Comparison of ENCODE assay signal across 1 cellular context in genomic region chr2:97716695-97717617, GRCh38.
TF ChIP-seq lines count a peak whose summit lies in the region.

No MANE protein-coding gene starts in this region.

TF ChIP-seq in K562, 482 proteins besides CTCF, POLR2A, EP300 and RAD21:
- TF ChIP-seq ZSCAN29 (IDR thresholded peaks at IDR 0.05) (no peak), ZNF347 (CRISPR knock-in tag; IDR thresholded peaks at IDR 0.05; ENCODE audit: low read depth) (no peak), RBM39 (optimal IDR thresholded peaks at IDR 0.05; ENCODE audit: low read depth, low read length) (no peak), DEAF1 (CRISPR knock-in tag; IDR thresholded peaks at IDR 0.05) (no peak), ZNF140 (CRISPR knock-in tag; IDR thresholded peaks at IDR 0.05) (no peak), THRB (CRISPR knock-in tag; conservative IDR thresholded peaks at IDR 0.05) (no peak), ZNF24 (IDR thresholded peaks at IDR 0.05) (no peak), STAT5B (CRISPR knock-in tag; IDR thresholded peaks at IDR 0.05) (no peak), RFX5 (IDR thresholded peaks at IDR 0.05; ENCODE audit: low read depth, low read length) (no peak), MCM7 (IDR thresholded peaks at IDR 0.05) (no peak), NONO (IDR thresholded peaks at IDR 0.05; ENCODE audit: low read depth in 2 of 2, low read length in 1 of 2) (no peak), ZBTB11 (CRISPR knock-in tag; IDR thresholded peaks at IDR 0.05) (no peak)
